ENCODE assay signal across 1 cellular context in genomic region chr18:45059695-45060094, GRCh38.
TF ChIP-seq lines count a peak whose summit lies in the region.

No MANE protein-coding gene starts in this region.

TF ChIP-seq in WTC11, 78 proteins besides CTCF, POLR2A, EP300 and RAD21 (continued from another document):
- TF ChIP-seq AFF4 (CRISPR knock-in tag; IDR thresholded peaks at IDR 0.05; ENCODE audit: borderline replicate concordance) (no peak), ZNF396 (CRISPR knock-in tag; IDR thresholded peaks at IDR 0.05; ENCODE audit: borderline replicate concordance) (no peak), HMGA2 (CRISPR knock-in tag; IDR thresholded peaks at IDR 0.05) (no peak), NR1H2 (CRISPR knock-in tag; IDR thresholded peaks at IDR 0.05) (no peak), ZNF138 (CRISPR knock-in tag; conservative IDR thresholded peaks at IDR 0.05) (no peak), GTF2I (CRISPR knock-in tag; conservative IDR thresholded peaks at IDR 0.05) (no peak), JAZF1 (CRISPR knock-in tag; IDR thresholded peaks at IDR 0.05) (no peak), TEAD1 (CRISPR knock-in tag; IDR thresholded peaks at IDR 0.05) (no peak), TEAD4 (CRISPR knock-in tag; IDR thresholded peaks at IDR 0.05) (no peak)
- TF ChIP-seq, protein P1, sequence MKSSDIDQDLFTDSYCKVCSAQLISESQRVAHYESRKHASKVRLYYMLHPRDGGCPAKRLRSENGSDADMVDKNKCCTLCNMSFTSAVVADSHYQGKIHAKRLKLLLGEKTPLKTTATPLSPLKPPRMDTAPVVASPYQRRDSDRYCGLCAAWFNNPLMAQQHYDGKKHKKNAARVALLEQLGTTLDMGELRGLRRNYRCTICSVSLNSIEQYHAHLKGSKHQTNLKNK (CRISPR knock-in tag; IDR thresholded peaks at IDR 0.05) = no peak
